ENCODE assay signal across 8 cellular contexts in the genomic region with DNA sequence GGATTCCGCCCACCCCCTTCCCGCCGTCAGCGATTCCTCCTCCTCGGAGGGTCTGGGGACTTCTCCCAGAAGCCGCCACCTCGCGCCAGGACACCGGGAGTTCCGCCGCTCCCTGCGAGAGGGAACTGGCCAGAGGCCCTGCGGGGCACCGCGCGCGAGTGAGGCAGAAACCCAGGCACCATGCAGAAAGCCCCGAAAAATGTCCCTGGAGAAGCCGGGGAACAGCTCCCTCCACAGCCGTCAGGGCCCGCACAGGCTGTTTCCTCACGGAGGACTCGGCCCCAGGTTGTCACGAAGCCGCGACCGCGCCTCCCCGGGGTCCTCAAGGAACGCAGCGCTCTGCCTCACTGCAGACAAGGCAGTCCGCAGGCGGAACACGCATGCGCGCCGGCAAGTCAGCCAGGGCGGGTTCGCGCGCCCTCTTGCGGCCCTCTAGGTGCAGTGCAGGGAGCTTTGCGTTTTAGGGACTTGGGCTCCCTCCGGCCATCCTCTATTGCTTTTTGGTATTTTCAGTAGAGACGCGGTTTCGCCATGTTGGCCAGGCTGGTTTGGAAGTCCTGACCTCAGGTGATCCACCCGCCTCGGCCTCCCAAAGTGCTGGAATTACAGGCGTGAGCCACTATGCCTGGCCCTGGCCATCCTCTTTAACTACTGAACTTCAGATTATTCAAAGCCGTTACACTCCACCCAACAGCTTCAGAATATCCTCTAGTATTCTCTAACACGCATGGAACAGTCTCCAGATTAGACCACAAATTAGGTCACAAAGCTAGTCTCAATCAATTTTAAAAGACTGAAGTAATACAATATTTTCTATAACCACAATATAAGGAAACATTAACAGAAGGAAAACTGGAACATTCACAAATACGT. TPM values are rescaled to one million over a fixed set of nuclear protein-coding genes. Genes with fewer than 3 reads are reported as not detected.
DNase-seq lines count a peak whose midpoint lies in the region; ATAC-seq, FAIRE-seq and TF ChIP-seq lines count a peak whose summit lies in the region.

No MANE protein-coding gene starts in this region.

- DNase-seq in NCI-H1930 (lab: John Stamatoyannopoulos, UW), result peak; percentile 80 to 92
- peak; percentile 91 for DNase-seq in T-helper 2 cell treated with Interferon-gamma antibody and Interleukin-4, amounts not matched to agents 5 μg/mL and 100 μg/mL, for 36 hours (ENCODE audit: low spot score)
- peak; percentile 56 for DNase-seq in astrocyte (ENCODE audit: low read depth)
- peak; percentile 93 for DNase-seq in hepatic stellate cell (ENCODE audit: low spot score)
- peak; percentile 90 for DNase-seq in putamen (ENCODE audit: low spot score)
- DNase-seq in uterus, result peak; percentile 88 to 91

- H3K4me1 ChIP-seq in astrocyte (ENCODE audit: insufficient read depth, low read length) (no peaks in the 10 kb centered on the region), uterus (no peaks in the 10 kb centered on the region)

- peaks cover 3% of the 10 kb centered on the region for H3K4me1 Mint-ChIP-seq in T-helper 2 cell treated with Interferon-gamma antibody and Interleukin-4, amounts not matched to agents 5 μg/mL and 100 μg/mL, for 36 hours (ENCODE audit: low read depth)
- no peaks in the 10 kb centered on the region for H3K4me1 Mint-ChIP-seq in astrocyte (ENCODE audit: low read depth, unreplicated experiment)

- H4K20me1 ChIP-seq in astrocyte (ENCODE audit: insufficient read depth, low read length), result no peaks in the 10 kb centered on the region

- TF ChIP-seq CTCF in astrocyte (IDR thresholded peaks at IDR 0.05; ENCODE audit: insufficient read depth, low read depth, low read length) (peak; percentile 84), uterus (IDR thresholded peaks at IDR 0.05) (peak; percentile 94 to 99 (median 98))

- peak; percentile 31 to 60 for TF ChIP-seq POLR2A in uterus (IDR thresholded peaks at IDR 0.05)

- no peak for FAIRE-seq in astrocyte (lab: Jason Lieb, UNC)

- intact Hi-C loops in uterus (cut with DNase I; ENCODE audit: low total_unique reads), result no loop called here

- no peak overlapping the region for H3K27ac ChIP-seq in astrocyte (ENCODE audit: low read depth, low read length)
- peak overlapping the region; percentile 64 to 66 for H3K27ac ChIP-seq in uterus

- peak overlapping the region; percentile 73 for H3K4me3 Mint-ChIP-seq in T-helper 2 cell treated with Interferon-gamma antibody and Interleukin-4, amounts not matched to agents 5 μg/mL and 100 μg/mL, for 36 hours
- H3K4me3 Mint-ChIP-seq in astrocyte (ENCODE audit: unreplicated experiment), result peak overlapping the region; percentile 77

- H2AFZ ChIP-seq in astrocyte (ENCODE audit: low read depth, low read length), result peak overlapping the region; percentile 86

- peak overlapping the region; percentile 68 for H3K9ac ChIP-seq in astrocyte (ENCODE audit: low read length)

- H3K27ac Mint-ChIP-seq in T-helper 2 cell treated with Interferon-gamma antibody and Interleukin-4, amounts not matched to agents 5 μg/mL and 100 μg/mL, for 36 hours, result no peak overlapping the region
- no peak overlapping the region for H3K27ac Mint-ChIP-seq in astrocyte (ENCODE audit: unreplicated experiment)

- no peaks in the 10 kb centered on the region for H3K36me3 Mint-ChIP-seq in T-helper 2 cell treated with Interferon-gamma antibody and Interleukin-4, amounts not matched to agents 5 μg/mL and 100 μg/mL, for 36 hours (ENCODE audit: low read depth)
- H3K36me3 Mint-ChIP-seq in astrocyte (ENCODE audit: low read depth, unreplicated experiment), result no peaks in the 10 kb centered on the region

- H3K9me3 ChIP-seq in astrocyte (ENCODE audit: insufficient read depth, low read depth, low read length), result no peaks in the 10 kb centered on the region
- H3K9me3 ChIP-seq in uterus, result no peaks in the 10 kb centered on the region

- H3K4me2 ChIP-seq in astrocyte (ENCODE audit: low read length), result peak overlapping the region; percentile 96

- peak; percentile 84 for ATAC-seq in HG02885 (IDR thresholded peaks at IDR 0.05; ENCODE audit: poor library complexity, unreplicated experiment)

- H3K36me3 ChIP-seq in astrocyte (ENCODE audit: insufficient read depth, low read length) (no peaks in the 10 kb centered on the region), uterus (no peaks in the 10 kb centered on the region)

- peaks cover 6% of the 10 kb centered on the region for H3K27me3 ChIP-seq in astrocyte (ENCODE audit: insufficient read depth, low read length)
- H3K27me3 ChIP-seq in uterus, result no peaks in the 10 kb centered on the region

- peaks cover 38% of the 10 kb centered on the region for H3K27me3 Mint-ChIP-seq in T-helper 2 cell treated with Interferon-gamma antibody and Interleukin-4, amounts not matched to agents 5 μg/mL and 100 μg/mL, for 36 hours (ENCODE audit: low read depth)
- H3K27me3 Mint-ChIP-seq in astrocyte (ENCODE audit: low read depth, unreplicated experiment), result peaks cover 17% of the 10 kb centered on the region

- no peaks in the 10 kb centered on the region for H3K9me3 Mint-ChIP-seq in T-helper 2 cell treated with Interferon-gamma antibody and Interleukin-4, amounts not matched to agents 5 μg/mL and 100 μg/mL, for 36 hours
- peaks cover 22% of the 10 kb centered on the region for H3K9me3 Mint-ChIP-seq in astrocyte (ENCODE audit: unreplicated experiment)

- H3K79me2 ChIP-seq in astrocyte (ENCODE audit: insufficient read depth, low read length), result no peaks in the 10 kb centered on the region

- H3K4me3 ChIP-seq in GM08714 (ENCODE audit: low read length) (peak overlapping the region; percentile 47; the same call in 1 of the 2 replicates), astrocyte (ENCODE audit: insufficient read depth, low read depth, low read length) (peak overlapping the region; percentile 65), uterus (peak overlapping the region; percentile 48 to 61)

RNA-seq across cellular contexts. Expression of a gene that starts 20.3 kb away (rescaled TPM):
- total RNA-seq in astrocyte, result 8.7 and 8.9 TPM in 2 replicates
- 10 to 100 TPM in 1 of 4 donors, 1 to 10 TPM in 3; 4.6 to 29.5 (median 5.4) TPM for total RNA-seq in uterus
